24 cellular contexts compared by ENCODE assay signal in genomic region chr17:9557356-9557755, GRCh38. TPM values are rescaled to one million over a fixed set of nuclear protein-coding genes. Genes with fewer than 3 reads are reported as not detected.
DNase-seq lines count a peak whose midpoint lies in the region; ATAC-seq, FAIRE-seq and TF ChIP-seq lines count a peak whose summit lies in the region.
"Had no signal": no experiment of that assay in that cellular context is flagged by ENCODE, and none has a peak within 500 bp of the region (broad histone marks: within the 10 kb centered on the region; RNA-seq: fewer than 3 reads in every experiment).

No MANE protein-coding gene starts in this region.

- intact Hi-C loops in HepG2 (cut with micrococcal nuclease; ENCODE audit: unreplicated experiment) (no loop called here), right lobe of liver (cut with DNase I) (no loop called here), IMR-90 (cut with micrococcal nuclease) (no loop called here)

- no peak overlapping the region for H2BK15ac ChIP-seq in IMR-90 (ENCODE audit: low read depth, low read length)

- H3K36me3 ChIP-seq in HepG2 (replicated peaks in 1 of 2; ENCODE audit: control insufficient read depth in 1 of 2, insufficient read depth in 2 of 2, low read length in 2 of 2) (no peaks in the 10 kb centered on the region), right lobe of liver (no peaks in the 10 kb centered on the region), IMR-90 (ENCODE audit: control insufficient read depth, insufficient read depth, low read length) (no peaks in the 10 kb centered on the region; the same call in 1 of the 2 replicates)

- POLR2A ChIA-PET in HepG2 (lab: Yijun Ruan, JAX) = no interaction called here
- POLR2A ChIA-PET in IMR-90 (lab: Charles Lee; ENCODE audit: unreplicated experiment) = no interaction called here
- POLR2A ChIA-PET in HEK293T (lab: Yijun Ruan, JAX) = no interaction called here

- H3K4me3 ChIP-seq in HepG2 (replicated peaks in 1 of 3; ENCODE audit: insufficient read depth in 1 of 3, low read depth in 2 of 3, low read length in 3 of 3) (no peak overlapping the region), right lobe of liver (no peak overlapping the region), IMR-90 (ENCODE audit: insufficient read depth, low read depth, low read length) (no peak overlapping the region), fibroblast of villous mesenchyme (ENCODE audit: low read depth, low read length) (no peak overlapping the region)
- H3K4me3 ChIP-seq: A549 had no signal

- no peak overlapping the region for H2BK20ac ChIP-seq in IMR-90 (ENCODE audit: low read depth, low read length)

- in situ Hi-C loops in HepG2 (cut with HindIII; ENCODE audit: extremely low pct_ligation_motif_present, low pct_unique_long_range_greater_than_20kb) (no loop called here), IMR-90 (cut with MboI; ENCODE audit: low sequenced_read_pairs) (no loop called here)

- TF ChIP-seq POLR2A in HepG2 (IDR thresholded peaks at IDR 0.05; ENCODE audit: insufficient read depth in 1 of 2, low read depth in 2 of 2, low read length in 2 of 2) (no peak), right lobe of liver (IDR thresholded peaks at IDR 0.05) (no peak), IMR-90 (IDR thresholded peaks at IDR 0.05; ENCODE audit: low read depth, low read length) (no peak)

- no peak overlapping the region for H3K14ac ChIP-seq in IMR-90 (replicated peaks; ENCODE audit: low read depth, low read length)

- H3K4me1 ChIP-seq in HepG2 (ENCODE audit: insufficient read depth, low read length) (peaks cover 14% of the 10 kb centered on the region), right lobe of liver (no peaks in the 10 kb centered on the region), IMR-90 (ENCODE audit: control insufficient read depth, insufficient read depth, low read length) (peaks cover 2% of the 10 kb centered on the region; the same call in 1 of the 2 replicates)

- dilution Hi-C loops in IMR-90 (cut with HindIII; ENCODE audit: low sequenced_read_pairs, unreplicated experiment) = no loop called here

- ATAC-seq in HepG2 (no peak), right lobe of liver (no peak), IMR-90 (ENCODE audit: low read depth) (no peak)
- ATAC-seq: A549, Panc1 had no signal

- H3K79me1 ChIP-seq in IMR-90 (ENCODE audit: low read depth in 1 of 2, low read length in 2 of 2) = peaks cover 0 to 9% of the 10 kb centered on the region in 2 experiments; a peak in 2 of 4 replicates

- no peak overlapping the region for H3K4me2 ChIP-seq in HepG2 (ENCODE audit: low read depth, low read length)
- H3K4me2 ChIP-seq in IMR-90 (ENCODE audit: low read depth, low read length) = no peak overlapping the region
- H3K4me2 ChIP-seq: A549 had no signal

- H3K27me3 ChIP-seq in HepG2 (ENCODE audit: control insufficient read depth in 1 of 2, insufficient read depth in 2 of 2, low read length in 2 of 2) (no peaks in the 10 kb centered on the region), right lobe of liver (no peaks in the 10 kb centered on the region), IMR-90 (ENCODE audit: control insufficient read depth, insufficient read depth, low read length) (no peaks in the 10 kb centered on the region)

- no peak overlapping the region for H2BK5ac ChIP-seq in IMR-90 (ENCODE audit: low read depth, low read length, poor library complexity, severe bottlenecking)

- no peak overlapping the region for H4K5ac ChIP-seq in IMR-90 (ENCODE audit: low read depth, low read length)

- H2AK9ac ChIP-seq in IMR-90 (replicated peaks; ENCODE audit: low read depth, low read length, poor library complexity) = no peak overlapping the region

- BruUV-seq in HepG2 (replicated peaks; lab: Mats Ljungman, UMichigan) = no TSS peak
- BruUV-seq in IMR-90 (replicated peaks; lab: Mats Ljungman, UMichigan) = no TSS peak

- TF ChIP-seq EP300 in HepG2 (IDR thresholded peaks at IDR 0.05; ENCODE audit: low read depth in 2 of 2, low read length in 2 of 2) (no peak), HepG2 (CRISPR knock-in tag; IDR thresholded peaks at IDR 0.05; ENCODE audit: borderline replicate concordance) (no peak)

- no peak overlapping the region for H2BK120ac ChIP-seq in IMR-90 (ENCODE audit: low read depth, low read length)

- CTCF ChIA-PET in HepG2 (lab: Yijun Ruan, JAX; ENCODE audit: low intra/inter-chr PET ratio, low total read pairs) = no interaction called here
- CTCF ChIA-PET in IMR-90 (lab: Yijun Ruan, JAX) = interaction anchor here (0.6 kb wide), 1 partner anchor 29 kb away, joined by 3 read pairs; no protein-coding TSS in a partner anchor
- CTCF ChIA-PET in HEK293T (lab: Yijun Ruan, JAX) = no interaction called here

- H3K9ac ChIP-seq in HepG2 (ENCODE audit: insufficient read depth, low read depth, low read length) = no peak overlapping the region
- H3K9ac ChIP-seq in IMR-90 (ENCODE audit: low read depth, low read length) = no peak overlapping the region

- H3K9me1 ChIP-seq in IMR-90 (ENCODE audit: insufficient read depth, low read length) = no peaks in the 10 kb centered on the region

- H3K56ac ChIP-seq in IMR-90 (ENCODE audit: extremely low read depth, insufficient read depth, low read length) = no peak overlapping the region

- TF ChIP-seq RAD21 in HepG2 (CRISPR knock-in tag; IDR thresholded peaks at IDR 0.05) (no peak), IMR-90 (IDR thresholded peaks at IDR 0.05; ENCODE audit: low read length) (no peak)

- no peaks in the 10 kb centered on the region for H4K20me1 ChIP-seq in HepG2 (ENCODE audit: insufficient read depth, low read length)
- H4K20me1 ChIP-seq in IMR-90 (ENCODE audit: insufficient read depth, low read length) = 0 out of 2 replicates have a peak, but pooled peaks cover 3% of the 10 kb centered on the region

- WGBS in HepG2 (ENCODE audit: low lambda C conversion rate) = 67% methylated on average over 5 of the region's 7 CpGs
- 82% methylated on average over 3 of the region's 7 CpGs for WGBS in right lobe of liver (ENCODE audit: insufficient coverage, low coverage, low lambda C conversion rate, missing lambda C conversion rate)
- WGBS in IMR-90 (ENCODE audit: extremely low coverage in 2 of 2, insufficient read length in 1 of 2), 2 experiments = no CpG with 5 or more reads among the region's 7 CpGs

- peak; percentile 28 for FAIRE-seq in HepG2 (lab: Jason Lieb, UNC)
- FAIRE-seq: A549, G401.6, GM18507, HTR-8/SVneo had no signal

- H3K79me2 ChIP-seq in HepG2 (ENCODE audit: insufficient read depth, low read length) = no peaks in the 10 kb centered on the region

- H4K91ac ChIP-seq in IMR-90 (ENCODE audit: insufficient read depth, low read depth, low read length) = no peak overlapping the region

- H3K27ac ChIP-seq in HepG2 (ENCODE audit: extremely low read length, insufficient read depth, low read length) (peak overlapping the region; percentile 23), right lobe of liver (no peak overlapping the region), IMR-90 (ENCODE audit: insufficient read depth, low read length) (no peak overlapping the region)
- H3K27ac ChIP-seq: A549 had no signal

- H3K9me3 ChIP-seq in HepG2 (ENCODE audit: low read length) = no peaks in the 10 kb centered on the region
- H3K9me3 ChIP-seq in right lobe of liver = no peaks in the 10 kb centered on the region
- H3K9me3 ChIP-seq in IMR-90 (ENCODE audit: control insufficient read depth, insufficient read depth, low read length) = no peaks in the 10 kb centered on the region
- H3K9me3 ChIP-seq: A549 had no signal

- H2AK5ac ChIP-seq in IMR-90 (ENCODE audit: low read depth, low read length) = no peak overlapping the region

- H3K4ac ChIP-seq in IMR-90 (ENCODE audit: low read depth, low read length) = no peak overlapping the region

- TF ChIP-seq CTCF in HepG2 (CRISPR knock-in tag; IDR thresholded peaks at IDR 0.05) (no peak), right lobe of liver (IDR thresholded peaks at IDR 0.05) (no peak), IMR-90 (conservative IDR thresholded peaks at IDR 0.05; ENCODE audit: low read depth, low read length) (no peak), fibroblast of villous mesenchyme (IDR thresholded peaks at IDR 0.05; ENCODE audit: insufficient read depth, low read depth, low read length) (no peak)

- no peak overlapping the region for H4K8ac ChIP-seq in IMR-90 (ENCODE audit: low read depth in 2 of 2, low read length in 2 of 2)

- H2AFZ ChIP-seq in HepG2 (ENCODE audit: low read length) (no peak overlapping the region), IMR-90 (replicated peaks; ENCODE audit: low read length, poor library complexity) (no peak overlapping the region)

- H3K18ac ChIP-seq in IMR-90 (ENCODE audit: low read depth, low read length) = no peak overlapping the region

- H3K23ac ChIP-seq in IMR-90 (ENCODE audit: low read depth, low read length) = no peak overlapping the region

- DNase-seq in HepG2 (ENCODE audit: low spot score) (peak; percentile 16), right lobe of liver (no peak), IMR-90 (peak; percentile 13), fibroblast of villous mesenchyme (ENCODE audit: low read depth) (peak; percentile 64), Ammon's horn (ENCODE audit: low spot score) (no peak), NCI-H2081 (lab: John Stamatoyannopoulos, UW) (no peak), HEK293T (ENCODE audit: extremely low spot score) (no peak)
- DNase-seq: CD4-positive, CD25-positive, alpha-beta regulatory T cell; COR-L47; GOT3; HCEC 1CT; Karpas-422; NCI-H1694 treated with DMSO at 0.1 percent for 48 hours; NCI-H524; NCI-H774; SIG-M5 had no signal

RNA-seq across cellular contexts. Expression of gene STX8, which starts 18.3 kb away (rescaled TPM):
- total RNA-seq in HepG2 (2016; rRNA removed; fragmentation: Illumina TruSeq; extraction: Trizol) (53.6 and 67.9 TPM in 2 replicates), right lobe of liver (10 to 100 TPM; 20.6 to 35.3 (median 27.7) TPM), IMR-90 (2012; rRNA removed) (26.5 and 79.2 TPM in 2 replicates), fibroblast of villous mesenchyme (91.1 and 114 TPM in 2 replicates)
- total RNA-seq in HepG2 (2016; cell fraction: cytosol; rRNA removed; fragmentation: Illumina TruSeq; extraction: Trizol; ENCODE audit: low read depth) = 30.0 TPM in 2 replicates
- total RNA-seq in HepG2 (2016; cell fraction: insoluble cytoplasmic fraction; rRNA removed; fragmentation: Illumina TruSeq; extraction: Trizol) = 53.6 and 69.1 TPM in 2 replicates
- total RNA-seq in HepG2 (2016; cell fraction: membrane; rRNA removed; fragmentation: Illumina TruSeq; extraction: Trizol) = 21.9 and 23.0 TPM in 2 replicates
- total RNA-seq in HepG2 (2016; cell fraction: nucleus; rRNA removed; fragmentation: Illumina TruSeq; extraction: Trizol) = 29.8 and 30.3 TPM in 2 replicates
- polyA plus RNA-seq in HepG2 (2011; rRNA removed) (36.4 and 40.9 TPM in 2 replicates), IMR-90 (2012; rRNA removed) (47.0 and 53.0 TPM in 2 replicates)
- 19.9 and 36.6 TPM in 2 replicates for polyA plus RNA-seq in HepG2 (2011; cell fraction: cytosol; rRNA removed)
- 5.3 and 12.9 TPM in 2 replicates for polyA plus RNA-seq in HepG2 (2011; cell fraction: nucleus; rRNA removed)
- 53.0 and 60.4 TPM in 2 replicates for polyA plus RNA-seq in HepG2 (2012)
- 22.6 and 27.8 TPM in 2 replicates for polyA plus RNA-seq in HepG2 (2016; cell fraction: cytosol; fragmentation: Illumina TruSeq; extraction: Trizol; ENCODE audit: low read depth)
- 63.0 and 67.1 TPM in 2 replicates for polyA plus RNA-seq in HepG2 (2016; cell fraction: insoluble cytoplasmic fraction; fragmentation: Illumina TruSeq; extraction: Trizol; ENCODE audit: low read depth)
- polyA plus RNA-seq in HepG2 (2016; cell fraction: membrane; fragmentation: Illumina TruSeq; extraction: Trizol; ENCODE audit: low read depth) = 19.8 and 21.3 TPM in 2 replicates
- 23.7 and 28.8 TPM in 2 replicates for polyA plus RNA-seq in HepG2 (2016; cell fraction: nucleus; fragmentation: Illumina TruSeq; extraction: Trizol; ENCODE audit: insufficient read depth, low read depth)
- polyA minus RNA-seq in HepG2 (2011; rRNA and poly(A)+ RNA removed; ENCODE audit: low replicate concordance) = 19.6 and 31.8 TPM in 2 replicates
- 12.7 and 14.0 TPM in 2 replicates for polyA minus RNA-seq in HepG2 (2011; cell fraction: cytosol; rRNA and poly(A)+ RNA removed)
- 44.9 and 56.1 TPM in 2 replicates for polyA minus RNA-seq in HepG2 (2011; cell fraction: nucleus; rRNA and poly(A)+ RNA removed)
- 11.9 and 21.1 TPM in 2 replicates for polyA plus RNA-seq in IMR-90 (2012; cell fraction: cytosol; rRNA removed)
- 2.2 and 23.3 TPM in 2 replicates for polyA plus RNA-seq in IMR-90 (2012; cell fraction: nucleus; rRNA removed; ENCODE audit: low replicate concordance)

RNA-seq across cellular contexts. Expression of gene CFAP52, which starts 19.1 kb away (rescaled TPM):
- total RNA-seq in HepG2 (2016; rRNA removed; fragmentation: Illumina TruSeq; extraction: Trizol) = not detected in 2 replicates
- not detected in 2 replicates for total RNA-seq in HepG2 (2016; cell fraction: cytosol; rRNA removed; fragmentation: Illumina TruSeq; extraction: Trizol; ENCODE audit: low read depth)
- not detected in 2 replicates for total RNA-seq in HepG2 (2016; cell fraction: insoluble cytoplasmic fraction; rRNA removed; fragmentation: Illumina TruSeq; extraction: Trizol)
- not detected in 2 replicates for total RNA-seq in HepG2 (2016; cell fraction: membrane; rRNA removed; fragmentation: Illumina TruSeq; extraction: Trizol)
- total RNA-seq in HepG2 (2016; cell fraction: nucleus; rRNA removed; fragmentation: Illumina TruSeq; extraction: Trizol) = not detected in 2 replicates
- polyA plus RNA-seq in HepG2 (2011; rRNA removed) = not detected in 2 replicates
- polyA plus RNA-seq in HepG2 (2011; cell fraction: cytosol; rRNA removed) = not detected in 2 replicates
- polyA plus RNA-seq in HepG2 (2011; cell fraction: nucleus; rRNA removed) = not detected in 2 replicates
- polyA plus RNA-seq in HepG2 (2012) = not detected in 2 replicates
- polyA plus RNA-seq in HepG2 (2016; cell fraction: cytosol; fragmentation: Illumina TruSeq; extraction: Trizol; ENCODE audit: low read depth) = not detected in 2 replicates
- not detected in 2 replicates for polyA plus RNA-seq in HepG2 (2016; cell fraction: insoluble cytoplasmic fraction; fragmentation: Illumina TruSeq; extraction: Trizol; ENCODE audit: low read depth)
- polyA plus RNA-seq in HepG2 (2016; cell fraction: membrane; fragmentation: Illumina TruSeq; extraction: Trizol; ENCODE audit: low read depth) = not detected in 2 replicates
- polyA plus RNA-seq in HepG2 (2016; cell fraction: nucleus; fragmentation: Illumina TruSeq; extraction: Trizol; ENCODE audit: insufficient read depth, low read depth) = not detected in 2 replicates
- polyA minus RNA-seq in HepG2 (2011; rRNA and poly(A)+ RNA removed; ENCODE audit: low replicate concordance) = 0.61 TPM in 1 of 2 replicates, not detected in the other
- not detected in 2 replicates for polyA minus RNA-seq in HepG2 (2011; cell fraction: cytosol; rRNA and poly(A)+ RNA removed)
- not detected in 2 replicates for polyA minus RNA-seq in HepG2 (2011; cell fraction: nucleus; rRNA and poly(A)+ RNA removed)
- total RNA-seq in right lobe of liver = not detected
- not detected in 2 replicates for total RNA-seq in IMR-90 (2012; rRNA removed)
- 0.22 TPM in 1 of 2 replicates, not detected in the other for polyA plus RNA-seq in IMR-90 (2012; rRNA removed)
- polyA plus RNA-seq in IMR-90 (2012; cell fraction: cytosol; rRNA removed) = 0.08 TPM in 1 of 2 replicates, not detected in the other
- polyA plus RNA-seq in IMR-90 (2012; cell fraction: nucleus; rRNA removed; ENCODE audit: low replicate concordance) = 0.07 TPM in 1 of 2 replicates, not detected in the other
- total RNA-seq in fibroblast of villous mesenchyme = 0.43 TPM in 1 of 2 replicates, not detected in the other
- total RNA-seq: CD4-positive, CD25-positive, alpha-beta regulatory T cell; Daoy; M059J had no signal
- polyA plus RNA-seq: BJ; CD4-positive, CD25-positive, alpha-beta regulatory T cell had no signal

Comparison
In these comparisons a context has a peak if more than half of its experiments do, and no peak if none do; other contexts are left out.
1. DNase-seq: peak in HepG2 (single experiment), IMR-90 (single experiment) and fibroblast of villous mesenchyme (single experiment); none in right lobe of liver (0 of 3), Ammon's horn (single experiment), NCI-H2081 (0 of 2) and HEK293T (single experiment).